28 cellular contexts compared by ENCODE assay signal in genomic region chr18:58802959-58803358, GRCh38.
DNase-seq lines count a peak whose midpoint lies in the region; ATAC-seq, FAIRE-seq and TF ChIP-seq lines count a peak whose summit lies in the region.
"Had no signal": no experiment of that assay in that cellular context is flagged by ENCODE, and none has a peak within 500 bp of the region (broad histone marks: within the 10 kb centered on the region; RNA-seq: fewer than 3 reads in every experiment).

No MANE protein-coding gene starts in this region.

- H4K5ac ChIP-seq in H1 (ENCODE audit: insufficient read length, low read depth, low read length): no peak overlapping the region

- H2BK15ac ChIP-seq in H1 (ENCODE audit: low read length): 0 out of 2 replicates have a peak overlapping the region, but pooled peaks have one; percentile 67

- no peak overlapping the region for H3K4me3 Mint-ChIP-seq in neural progenitor cell
- H3K4me3 Mint-ChIP-seq: CD14-positive monocyte; CD4-positive, alpha-beta memory T cell; CD4-positive, CD25-positive, alpha-beta regulatory T cell; CD8-positive, alpha-beta memory T cell had no signal

- H3K79me2 ChIP-seq in H1 (ENCODE audit: control insufficient read depth in 1 of 2, insufficient read depth in 2 of 2, low read length in 2 of 2): no peaks in the 10 kb centered on the region
- no peaks in the 10 kb centered on the region for H3K79me2 ChIP-seq in neural progenitor cell (ENCODE audit: low read depth)

- peak; percentile 26 for FAIRE-seq in GM12891 (lab: Jason Lieb, UNC)
- FAIRE-seq in H1 (lab: Jason Lieb, UNC): no peak
- FAIRE-seq: A204.1, GM12878, GM19239 had no signal

- H2BK5ac ChIP-seq in H1 (ENCODE audit: low read depth, low read length): no peak overlapping the region; the same call in 1 of the 2 replicates

- DNase-seq in GM12891 (ENCODE audit: insufficient read length, low spot score) (no peak), Panc1 (ENCODE audit: low read depth, low spot score) (no peak), H1 (ENCODE audit: low read depth in 1 of 2, low spot score in 2 of 2) (no peak), neural progenitor cell (ENCODE audit: low spot score) (no peak), HAP-1 (ENCODE audit: low spot score in 2 of 2) (no peak), ascending aorta (ENCODE audit: low spot score in 2 of 2) (no peak)
- no peak for DNase-seq in activated CD4-positive, alpha-beta T cell treated with anti-CD3 and anti-CD28 coated beads for 4 hours
- DNase-seq: 8988T; ACHN; BE2C; C1 segment of cervical spinal cord; CD4-positive, alpha-beta memory T cell; CD4-positive, CD25-positive, alpha-beta regulatory T cell; CD8-positive, alpha-beta memory T cell; COR-L47; DMS 273 treated with DMSO at 0.1 percent for 48 hours; DMS153; DMS53; DMS79; DND-41; EL; GDM1 had no signal

- H4K91ac ChIP-seq in H1 (replicated peaks; ENCODE audit: insufficient read length, low read length): no peak overlapping the region

- H3K27me3 Mint-ChIP-seq in neural progenitor cell (ENCODE audit: insufficient read depth, low read depth): peaks cover 13% of the 10 kb centered on the region

- no peak for TF ChIP-seq RAD21 in H1 (IDR thresholded peaks at IDR 0.05 in 1 of 2, conservative IDR thresholded peaks at IDR 0.05 in 1 of 2; ENCODE audit: low read depth in 2 of 2, low read length in 2 of 2)

- H3K14ac ChIP-seq in H1 (ENCODE audit: insufficient read length): no peak overlapping the region

- peak overlapping the region; percentile 65; the same call in 1 of the 2 replicates for H2BK12ac ChIP-seq in H1 (ENCODE audit: low read depth, low read length)

- TF ChIP-seq POLR2A in GM12891 (IDR thresholded peaks at IDR 0.05; ENCODE audit: low read depth, low read length) (no peak), H1 (IDR thresholded peaks at IDR 0.05; ENCODE audit: control extremely low read depth in 1 of 2, low read depth in 2 of 2, low read length in 2 of 2) (no peak)

- H2BK120ac ChIP-seq in H1 (replicated peaks; ENCODE audit: low read depth, low read length): no peak overlapping the region

- peaks cover 6% of the 10 kb centered on the region for H3K36me3 Mint-ChIP-seq in neural progenitor cell
- H3K36me3 Mint-ChIP-seq: CD14-positive monocyte; CD4-positive, alpha-beta memory T cell; CD8-positive, alpha-beta memory T cell had no signal

- TF ChIP-seq CTCF in Panc1 (IDR thresholded peaks at IDR 0.05) (no peak), H1 (IDR thresholded peaks at IDR 0.05; ENCODE audit: control extremely low read depth in 1 of 3, insufficient read depth in 1 of 3, low read depth in 1 of 3, low read length in 3 of 3) (no peak), neural progenitor cell (IDR thresholded peaks at IDR 0.05) (no peak), ascending aorta (IDR thresholded peaks at IDR 0.05) (no peak)

- in situ Hi-C loops in Panc1 (cut with HindIII; ENCODE audit: low pct_unique_long_range_greater_than_20kb, low sequenced_read_pairs) (no loop called here), HAP-1 (cut with MboI; ENCODE audit: low sequenced_read_pairs) (no loop called here)

- peaks cover 11% of the 10 kb centered on the region for H3K9me3 Mint-ChIP-seq in neural progenitor cell
- H3K9me3 Mint-ChIP-seq: CD8-positive, alpha-beta memory T cell had no signal

- H3K79me1 ChIP-seq in H1 (ENCODE audit: low read depth, low read length): no peaks in the 10 kb centered on the region

- H3K4me1 ChIP-seq in Panc1 (ENCODE audit: control insufficient read depth, insufficient read depth, low read length) (peaks cover 10% of the 10 kb centered on the region), H1 (replicated peaks in 1 of 4; ENCODE audit: control insufficient read depth in 3 of 4, insufficient read depth in 4 of 4, low read length in 3 of 4) (peaks cover 0 to 12% (median 6%) of the 10 kb centered on the region in 4 experiments; a peak in 5 of 7 replicates), neural progenitor cell (peaks cover 14% of the 10 kb centered on the region), HAP-1 (peaks cover 18% of the 10 kb centered on the region), ascending aorta (no peaks in the 10 kb centered on the region)
- H3K4me1 ChIP-seq: BE2C, BLaER1 had no signal

- H4K8ac ChIP-seq in H1 (ENCODE audit: extremely low read depth, insufficient read depth, low read length): no peak overlapping the region

- H3K36me3 ChIP-seq in Panc1 (ENCODE audit: control insufficient read depth, insufficient read depth, low read length): no peaks in the 10 kb centered on the region
- H3K36me3 ChIP-seq in H1 (ENCODE audit: control insufficient read depth in 2 of 4, insufficient read depth in 4 of 4, low read length in 3 of 4): no peaks in the 10 kb centered on the region
- no peaks in the 10 kb centered on the region for H3K36me3 ChIP-seq in neural progenitor cell
- H3K36me3 ChIP-seq in HAP-1 (replicated peaks): no peaks in the 10 kb centered on the region
- H3K36me3 ChIP-seq in ascending aorta: no peaks in the 10 kb centered on the region
- H3K36me3 ChIP-seq: BE2C, BLaER1 had no signal

- no peak for TF ChIP-seq EP300 in H1 (IDR thresholded peaks at IDR 0.05; ENCODE audit: borderline replicate concordance in 1 of 2, low read depth in 2 of 2, low read length in 2 of 2)

- H3K23me2 ChIP-seq in H1 (ENCODE audit: low read depth, low read length): no peaks in the 10 kb centered on the region

- H3K9ac ChIP-seq in H1 (replicated peaks in 1 of 4; ENCODE audit: extremely low read depth in 1 of 4, low read depth in 3 of 4, low read length in 3 of 4) (no peak overlapping the region), neural progenitor cell (no peak overlapping the region)
- H3K9ac ChIP-seq: BLaER1 had no signal

- no peak overlapping the region for H3K4ac ChIP-seq in H1 (replicated peaks; ENCODE audit: insufficient read length, low read depth, low read length)

- peak overlapping the region; percentile 98 for H2BK20ac ChIP-seq in H1 (ENCODE audit: low read length)

- H3K9me3 ChIP-seq in Panc1 (ENCODE audit: control insufficient read depth, insufficient read depth, low read depth, low read length) (no peaks in the 10 kb centered on the region), H1 (ENCODE audit: insufficient read depth in 2 of 2, low read depth in 1 of 2, low read length in 1 of 2) (no peaks in the 10 kb centered on the region), neural progenitor cell (ENCODE audit: low read depth) (no peaks in the 10 kb centered on the region), HAP-1 (no peaks in the 10 kb centered on the region), ascending aorta (no peaks in the 10 kb centered on the region)
- H3K9me3 ChIP-seq: BE2C, BLaER1 had no signal

- H4K20me1 ChIP-seq in H1 (replicated peaks in 1 of 2; ENCODE audit: control insufficient read depth in 1 of 2, insufficient read depth in 2 of 2, low read length in 2 of 2) (no peaks in the 10 kb centered on the region), neural progenitor cell (ENCODE audit: low read depth) (no peaks in the 10 kb centered on the region)
- H4K20me1 ChIP-seq: BLaER1 had no signal

- CTCF ChIA-PET in Panc1 (lab: Charles Lee): interaction anchor here (0.5 kb wide), 1 partner anchor 26 kb away, joined by 4 read pairs; no protein-coding TSS in a partner anchor
- CTCF ChIA-PET in H1 (lab: Charles Lee; ENCODE audit: partially characterized antibody): interaction anchor here (1.2 to 2.0 kb wide), 3 partner anchors 21 to 79 kb away, joined by 3 to 6 read pairs (median 4); no protein-coding TSS in a partner anchor

- intact Hi-C loops in Panc1 (cut with micrococcal nuclease; ENCODE audit: unreplicated experiment) (no loop called here), ascending aorta (cut with DNase I) (no loop called here)

- ATAC-seq in Panc1 (no peak), HG03520 (IDR thresholded peaks at IDR 0.05; ENCODE audit: unreplicated experiment) (no peak)
- ATAC-seq: GM12878 had no signal

- no peak overlapping the region for H3K4me2 ChIP-seq in H1 (ENCODE audit: insufficient read depth in 1 of 2, low read depth in 2 of 2, low read length in 2 of 2)
- H3K4me2 ChIP-seq in neural progenitor cell: no peak overlapping the region
- H3K4me2 ChIP-seq: BLaER1 had no signal

- peak overlapping the region; percentile 73; the same call in 1 of the 2 replicates for H3K27ac ChIP-seq in Panc1 (ENCODE audit: low read length)
- no peak overlapping the region for H3K27ac ChIP-seq in H1 (ENCODE audit: low read depth, low read length)
- H3K27ac ChIP-seq in neural progenitor cell: no peak overlapping the region
- H3K27ac ChIP-seq in ascending aorta: no peak overlapping the region
- H3K27ac ChIP-seq: BLaER1 had no signal

- H3K56ac ChIP-seq in H1 (replicated peaks; ENCODE audit: insufficient read length, low read depth, low read length): no peak overlapping the region

- 0 out of 2 replicates have a peak overlapping the region, but pooled peaks have one; percentile 24 for H3K18ac ChIP-seq in H1 (ENCODE audit: extremely low read depth, low read length)

- no peak overlapping the region for H3K4me3 ChIP-seq in Panc1 (ENCODE audit: low read depth in 2 of 2, low read length in 2 of 2)
- no peak overlapping the region for H3K4me3 ChIP-seq in H1 (ENCODE audit: extremely low read depth in 1 of 4, insufficient read depth in 2 of 4, low read depth in 3 of 4, low read length in 4 of 4)
- H3K4me3 ChIP-seq in neural progenitor cell: no peak overlapping the region
- H3K4me3 ChIP-seq in HAP-1: no peak overlapping the region
- H3K4me3 ChIP-seq in ascending aorta: no peak overlapping the region
- H3K4me3 ChIP-seq: BLaER1, GM12878 had no signal

- no TSS peak for BruUV-seq in Panc1 (replicated peaks; lab: Mats Ljungman, UMichigan)

- no peak overlapping the region for H2AK5ac ChIP-seq in H1 (ENCODE audit: low read depth, low read length)

- H3F3A ChIP-seq in neural progenitor cell (ENCODE audit: low read depth): peaks cover 12% of the 10 kb centered on the region

- POLR2A ChIA-PET in Panc1 (lab: Charles Lee) (no interaction called here), H1 (lab: Charles Lee; ENCODE audit: partially characterized antibody) (no interaction called here)

- peak overlapping the region; percentile 33 for H3K27ac Mint-ChIP-seq in neural progenitor cell
- H3K27ac Mint-ChIP-seq: CD14-positive monocyte; CD4-positive, alpha-beta memory T cell; CD4-positive, CD25-positive, alpha-beta regulatory T cell had no signal

- H3K27me3 ChIP-seq in Panc1 (ENCODE audit: control insufficient read depth, insufficient read depth, low read length) (no peaks in the 10 kb centered on the region), H1 (replicated peaks in 1 of 4; ENCODE audit: control insufficient read depth in 3 of 4, extremely low read depth in 1 of 4, insufficient read depth in 3 of 4, low read length in 3 of 4) (no peaks in the 10 kb centered on the region), neural progenitor cell (no peaks in the 10 kb centered on the region), HAP-1 (ENCODE audit: low read depth) (no peaks in the 10 kb centered on the region), ascending aorta (no peaks in the 10 kb centered on the region)
- H3K27me3 ChIP-seq: BE2C, BLaER1 had no signal

- H2AFZ ChIP-seq in H1 (ENCODE audit: low read length) (no peak overlapping the region), neural progenitor cell (replicated peaks) (no peak overlapping the region)

- H3K4me1 Mint-ChIP-seq in neural progenitor cell: peaks cover 40% of the 10 kb centered on the region
- H3K4me1 Mint-ChIP-seq: CD8-positive, alpha-beta memory T cell had no signal

- H3K23ac ChIP-seq in H1 (ENCODE audit: insufficient read length): no peak overlapping the region

- WGBS in H1 (ENCODE audit: extremely low coverage in 1 of 2, insufficient coverage in 1 of 2, insufficient read length in 1 of 2, insufficient replicate concordance in 2 of 2, low coverage in 1 of 2, low lambda C conversion rate in 2 of 2, missing lambda C conversion rate in 1 of 2), 2 experiments: 74% methylated on average over 5 of the region's 5 CpGs; no CpG with 5 or more reads in 1 of the 2 experiments
